26 cellular contexts compared by ENCODE assay signal in the genomic region with DNA sequence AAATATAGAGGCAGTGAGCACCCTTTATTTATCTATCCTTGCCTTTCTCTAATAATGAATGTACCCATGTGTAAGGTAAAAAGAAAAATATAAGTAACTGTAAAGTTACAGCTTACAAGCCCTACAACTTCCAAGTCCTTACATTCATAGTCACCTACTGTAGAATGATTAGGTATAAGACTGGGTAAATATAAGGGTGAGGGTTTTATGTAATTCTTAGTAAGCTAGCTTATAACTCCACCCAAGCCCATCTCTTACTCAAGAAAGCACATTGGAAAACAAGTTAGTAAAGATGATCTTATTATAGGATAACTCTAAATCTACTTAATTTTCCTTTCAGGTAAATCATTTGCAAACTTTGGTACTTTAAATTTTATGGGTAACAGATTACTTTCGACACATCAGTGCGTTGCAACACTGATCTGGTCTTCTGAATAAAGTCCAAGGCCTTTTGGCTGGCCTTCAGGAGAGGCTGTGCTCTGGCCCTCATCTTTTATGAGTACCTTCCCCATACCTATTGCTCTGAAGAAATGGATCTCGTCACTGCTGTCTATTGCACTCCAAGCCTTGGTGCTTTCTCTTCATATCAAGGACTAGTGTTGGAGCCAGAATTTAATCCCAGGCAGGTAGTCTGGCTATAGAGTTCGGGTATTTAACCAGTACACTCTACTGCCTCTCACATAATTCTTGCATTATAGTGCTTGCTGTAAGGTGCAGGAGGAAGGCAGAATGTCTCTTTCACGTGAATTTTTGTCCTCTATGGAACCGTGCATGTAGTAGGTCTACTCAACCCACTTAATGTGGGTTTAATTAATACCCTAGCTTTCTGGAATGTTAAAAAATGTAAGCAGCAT.
"Had no signal": no experiment of that assay in that cellular context is flagged by ENCODE, and none has a peak within 500 bp of the region (broad histone marks: within the 10 kb centered on the region; RNA-seq: fewer than 3 reads in every experiment).

No MANE protein-coding gene starts in this region.

- H3K27ac ChIP-seq: heart right ventricle, hepatocyte, pancreas, prostate gland, sigmoid colon, spleen, tibial nerve, uterus had no signal

- H3K4me1 ChIP-seq: heart right ventricle, pancreas, prostate gland, spleen, tibial nerve, uterus had no signal

- H3K4me2 ChIP-seq: hepatocyte had no signal

- H3K9me3 ChIP-seq: heart right ventricle, pancreas, prostate gland, sigmoid colon, spleen, tibial nerve, uterus had no signal

- ATAC-seq: heart right ventricle; naive thymus-derived CD8-positive, alpha-beta T cell; pancreas; right cardiac atrium; stimulated activated memory B cell treated with anti-CD40 and anti-IgM and Interleukin-4, amounts not matched to agents 10 μg/mL and 1 μg/mL and 100 μg/mL, for 72 hours; stimulated activated naive CD8-positive, alpha-beta T cell treated with anti-CD3 and anti-CD28 coated beads, Interleukin-15, amount 100 ng/mL, for 72 hours had no signal

- H3K4me3 ChIP-seq: heart right ventricle, hepatocyte, lung, pancreas, prostate gland, sigmoid colon, spleen, tibial nerve, uterus had no signal

- H3K79me2 ChIP-seq: hepatocyte had no signal

- FAIRE-seq: pancreas, small intestine had no signal

- H3K36me3 ChIP-seq: heart right ventricle, pancreas, prostate gland, sigmoid colon, spleen, tibial nerve, uterus had no signal

- DNase-seq: heart right ventricle; islet precursor cell; kidney glomerular epithelial cell; mesendoderm; naive thymus-derived CD8-positive, alpha-beta T cell; nucleus accumbens; pancreas; posterior cingulate gyrus; retina; right cardiac atrium; sigmoid colon; small intestine; spleen; stimulated activated CD4-positive, alpha-beta T cell treated with anti-CD3 and anti-CD28 coated beads, Interleukin-1b, Interleukin-23, amount 100 ng/mL, for 48 hours; stimulated activated CD4-positive, alpha-beta T cell treated with anti-CD3 and anti-CD28 coated beads, Interleukin-2, amount 100 ng/mL, for 48 hours; stimulated activated CD4-positive, alpha-beta T cell treated with anti-CD3 and anti-CD28 coated beads, Interleukin-4, amount 100 ng/mL, for 4 hours; stimulated activated CD8-positive, alpha-beta memory T cell treated with anti-CD3 and anti-CD28 coated beads, Interleukin-4, amount 100 ng/mL, for 48 hours; stimulated activated naive CD4-positive, alpha-beta T cell treated with Interleukin-2 at 50 U/mL for 16 hours; stimulated activated naive CD8-positive, alpha-beta T cell treated with anti-CD3 and anti-CD28 coated beads, Interleukin-15, amount 100 ng/mL, for 72 hours; substantia nigra; uterus had no signal

- H3K27me3 ChIP-seq: hepatocyte, pancreas, sigmoid colon, spleen, tibial nerve, uterus had no signal

- H2AFZ ChIP-seq: hepatocyte had no signal
